ENCODE assay signal across 1 cellular context in genomic region chr15:80989518-80990478, GRCh38.
A peak's percentile ranks its signal among the peaks of the same experiment; 100 is the strongest.
TF ChIP-seq lines count a peak whose summit lies in the region.

TSS of gene MESD (minus strand) at chr15:80989819. CDS start at chr15:80989791, 28 bp downstream.

TF ChIP-seq in HepG2, 621 proteins besides CTCF, POLR2A, EP300 and RAD21 (continued from another document):
- TF ChIP-seq ELK4 (CRISPR knock-in tag; IDR thresholded peaks at IDR 0.05; ENCODE audit: borderline replicate concordance) (no peak), GLI4 (CRISPR knock-in tag; IDR thresholded peaks at IDR 0.05; ENCODE audit: borderline replicate concordance) (0 out of 2 replicates have a peak, but pooled peaks have one; percentile 38), ZNF205 (CRISPR knock-in tag; IDR thresholded peaks at IDR 0.05) (0 out of 2 replicates have a peak, but pooled peaks have one; percentile 32), RFXANK (CRISPR knock-in tag; IDR thresholded peaks at IDR 0.05) (0 out of 2 replicates have a peak, but pooled peaks have one; percentile 55), CENPT (CRISPR knock-in tag; IDR thresholded peaks at IDR 0.05; ENCODE audit: low read depth) (0 out of 2 replicates have a peak, but pooled peaks have one; percentile 47), CENPX (CRISPR knock-in tag; IDR thresholded peaks at IDR 0.05) (no peak), MXD4 (CRISPR knock-in tag; IDR thresholded peaks at IDR 0.05) (no peak), ERF (CRISPR knock-in tag; IDR thresholded peaks at IDR 0.05) (peak; percentile 58; the same call in 1 of the 2 replicates), ZNF614 (CRISPR knock-in tag; IDR thresholded peaks at IDR 0.05; ENCODE audit: borderline replicate concordance) (peak; percentile 47; the same call in 1 of the 2 replicates), ZNF574 (CRISPR knock-in tag; IDR thresholded peaks at IDR 0.05) (peak; percentile 70; the same call in 1 of the 2 replicates), HDAC6 (IDR thresholded peaks at IDR 0.05; ENCODE audit: low read depth, low read length) (no peak), ELF3 (CRISPR knock-in tag; IDR thresholded peaks at IDR 0.05) (peak; percentile 45; the same call in 1 of the 2 replicates), ZZZ3 (CRISPR knock-in tag; IDR thresholded peaks at IDR 0.05; ENCODE audit: borderline replicate concordance) (peak; percentile 67; the same call in 1 of the 2 replicates), RORA (CRISPR knock-in tag; IDR thresholded peaks at IDR 0.05) (no peak), SNAPC5 (CRISPR knock-in tag; IDR thresholded peaks at IDR 0.05; ENCODE audit: borderline replicate concordance) (no peak), HNRNPH1 (optimal IDR thresholded peaks at IDR 0.05; ENCODE audit: low read depth, low read length) (no peak), ZNF512B (CRISPR knock-in tag; IDR thresholded peaks at IDR 0.05; ENCODE audit: borderline replicate concordance) (no peak), TFDP2 (CRISPR knock-in tag; IDR thresholded peaks at IDR 0.05) (peak; percentile 75), ZNF382 (CRISPR knock-in tag; IDR thresholded peaks at IDR 0.05; ENCODE audit: borderline replicate concordance) (no peak), ZBTB39 (CRISPR knock-in tag; IDR thresholded peaks at IDR 0.05) (no peak), ZBTB40 (IDR thresholded peaks at IDR 0.05) (no peak), ZBTB40 (CRISPR knock-in tag; IDR thresholded peaks at IDR 0.05) (no peak), KAT8 (CRISPR knock-in tag; IDR thresholded peaks at IDR 0.05) (peak; percentile 77; the same call in 1 of the 2 replicates), SKIL (CRISPR knock-in tag; IDR thresholded peaks at IDR 0.05; ENCODE audit: borderline replicate concordance) (no peak), TGIF2 (CRISPR knock-in tag; IDR thresholded peaks at IDR 0.05) (0 out of 2 replicates have a peak, but pooled peaks have one; percentile 45), ARNT2 (CRISPR knock-in tag; IDR thresholded peaks at IDR 0.05; ENCODE audit: low read depth) (0 out of 2 replicates have a peak, but pooled peaks have one; percentile 28)
